In genomic region chr10:12534824-12535223, GRCh38 we compare ENCODE assay signal across 11 cellular contexts.
DNase-seq lines count a peak whose midpoint lies in the region; ATAC-seq, FAIRE-seq and TF ChIP-seq lines count a peak whose summit lies in the region.
"Had no signal": no experiment of that assay in that cellular context is flagged by ENCODE, and none has a peak within 500 bp of the region (broad histone marks: within the 10 kb centered on the region; RNA-seq: fewer than 3 reads in every experiment).

No MANE protein-coding gene starts in this region.

- 7% methylated on average over 9 of the region's 9 CpGs for WGBS in K562 (ENCODE audit: insufficient coverage, low coverage, missing lambda C conversion rate)
- 75% methylated on average over 9 of the region's 9 CpGs for WGBS in right cardiac atrium

- BruUV-seq in K562 (replicated peaks; lab: Mats Ljungman, UMichigan): no TSS peak

- peak; percentile 32 to 46 for DNase-seq in activated T-cell treated with anti-CD3 and anti-CD28 coated beads, Interleukin-2, amount 50 U/mL, for 48 hours
- DNase-seq in activated T-cell treated with anti-CD3 and anti-CD28 coated beads, Interleukin-2, amount 50 U/mL, for 4 hours: no peak
- DNase-seq in K562 (ENCODE audit: extremely low read depth in 1 of 4, low spot score in 3 of 4) (peak in 2 of 4 experiments; percentile 20 to 40), foreskin keratinocyte (no peak), right cardiac atrium (no peak)
- peak; percentile 48 for DNase-seq in stimulated activated CD8-positive, alpha-beta memory T cell treated with anti-CD3 and anti-CD28 coated beads, Interleukin-4, amount 100 ng/mL, for 48 hours
- DNase-seq: GOT3 had no signal

- H3K4me1 ChIP-seq in K562 (replicated peaks in 1 of 2; ENCODE audit: control insufficient read depth in 2 of 2, insufficient read depth in 2 of 2, low read length in 2 of 2) (no peaks in the 10 kb centered on the region), foreskin keratinocyte (no peaks in the 10 kb centered on the region), right cardiac atrium (ENCODE audit: control insufficient read depth, insufficient read depth, low read length) (peaks cover 9% of the 10 kb centered on the region)
- H3K4me1 ChIP-seq: parathyroid adenoma had no signal

- H3K27me3 ChIP-seq in K562 (ENCODE audit: control insufficient read depth in 2 of 2, insufficient read depth in 2 of 2, low read length in 2 of 2) (peaks cover 12 to 48% of the 10 kb centered on the region in 2 experiments; a peak in 4 of 5 replicates), foreskin keratinocyte (no peaks in the 10 kb centered on the region), right cardiac atrium (ENCODE audit: control insufficient read depth, insufficient read depth) (no peaks in the 10 kb centered on the region)

- H3K4me3 ChIP-seq in K562 (no peak overlapping the region), right cardiac atrium (ENCODE audit: low read length) (no peak overlapping the region)

- in situ Hi-C loops in K562 (cut with MboI): no loop called here

- TF ChIP-seq POLR2A in K562 (conservative IDR thresholded peaks at IDR 0.05): no peak

- CTCF ChIA-PET in K562 (lab: Yijun Ruan, JAX; ENCODE audit: low intra/inter-chr PET ratio): no interaction called here

- POLR2A ChIA-PET in K562 (lab: Yijun Ruan, JAX): interaction anchor here (0.6 to 1.6 kb wide), 2 partner anchors 13 to 183 kb away, joined by 3 to 5 read pairs; no protein-coding TSS in a partner anchor

- intact Hi-C loops in K562 (cut with micrococcal nuclease): no loop called here
- intact Hi-C loops in right cardiac atrium (cut with DNase I): no loop called here

- TF ChIP-seq CTCF in K562 (IDR thresholded peaks at IDR 0.05 in 2 of 3, conservative IDR thresholded peaks at IDR 0.05 in 1 of 3; ENCODE audit: insufficient read depth in 2 of 3, low read depth in 1 of 3, low read length in 3 of 3) (no peak), foreskin keratinocyte (conservative IDR thresholded peaks at IDR 0.05) (no peak)

- H3K27ac ChIP-seq in KOPT-K1 (ENCODE audit: low read depth, low read length, poor library complexity, severe bottlenecking) (peak overlapping the region; percentile 20), K562 (ENCODE audit: extremely low read depth, low read depth, low read length) (no peak overlapping the region), foreskin keratinocyte (no peak overlapping the region), right cardiac atrium (ENCODE audit: low read length) (no peak overlapping the region)
- H3K27ac ChIP-seq: parathyroid adenoma had no signal

- H3K79me2 ChIP-seq in K562 (ENCODE audit: control insufficient read depth, insufficient read depth, low read length): no peaks in the 10 kb centered on the region
- H3K79me2 ChIP-seq: parathyroid adenoma had no signal

- no peak overlapping the region for H2AFZ ChIP-seq in K562 (ENCODE audit: low read depth, low read length)
- H2AFZ ChIP-seq: parathyroid adenoma had no signal

- H3K9ac ChIP-seq in K562 (ENCODE audit: insufficient read depth in 1 of 2, low read depth in 2 of 2, low read length in 2 of 2): no peak overlapping the region
- H3K9ac ChIP-seq: parathyroid adenoma had no signal

- TF ChIP-seq EP300 in K562 (IDR thresholded peaks at IDR 0.05; ENCODE audit: low read length): no peak

- H4K20me1 ChIP-seq in K562 (replicated peaks; ENCODE audit: control insufficient read depth, insufficient read depth, low read length): no peaks in the 10 kb centered on the region

- no peak for TF ChIP-seq RAD21 in K562 (CRISPR knock-in tag; conservative IDR thresholded peaks at IDR 0.05 in 1 of 2, IDR thresholded peaks at IDR 0.05 in 1 of 2)

- no peaks in the 10 kb centered on the region for H3K9me3 ChIP-seq in KOPT-K1 (ENCODE audit: insufficient read depth, low read length, poor library complexity, severe bottlenecking)
- no peaks in the 10 kb centered on the region for H3K9me3 ChIP-seq in K562 (replicated peaks; ENCODE audit: control insufficient read depth, insufficient read depth, low read depth, low read length)
- no peaks in the 10 kb centered on the region for H3K9me3 ChIP-seq in right cardiac atrium (ENCODE audit: control insufficient read depth, low read length)

- H3K4me2 ChIP-seq in K562 (ENCODE audit: insufficient read depth, low read length): 0 out of 2 replicates have a peak overlapping the region, but pooled peaks have one; percentile 7

- peaks cover 9% of the 10 kb centered on the region for H3K36me3 Mint-ChIP-seq in activated T-cell treated with anti-CD3 and anti-CD28 coated beads, Interleukin-2, amount 50 U/mL, for 4 hours (ENCODE audit: insufficient read depth)

- peaks cover 3% of the 10 kb centered on the region for H3K9me3 Mint-ChIP-seq in activated T-cell treated with anti-CD3 and anti-CD28 coated beads, Interleukin-2, amount 50 U/mL, for 4 hours

- H3K4me1 Mint-ChIP-seq in activated T-cell treated with anti-CD3 and anti-CD28 coated beads, Interleukin-2, amount 50 U/mL, for 4 hours (ENCODE audit: low read depth): peaks cover 14% of the 10 kb centered on the region

- FAIRE-seq in K562 (lab: Jason Lieb, UNC): no peak

- no peak overlapping the region for H3K4me3 Mint-ChIP-seq in activated T-cell treated with anti-CD3 and anti-CD28 coated beads, Interleukin-2, amount 50 U/mL, for 4 hours

- H3K36me3 ChIP-seq in KOPT-K1 (ENCODE audit: insufficient read depth, low read length) (no peaks in the 10 kb centered on the region), K562 (ENCODE audit: control insufficient read depth, insufficient read depth, low read length) (no peaks in the 10 kb centered on the region)

- ATAC-seq in activated T-cell treated with anti-CD3 and anti-CD28 coated beads, Interleukin-2, amount 50 U/mL, for 4 hours: no peak
- ATAC-seq in K562 (peak; percentile 73), foreskin keratinocyte (no peak), right cardiac atrium (no peak), HG02759 (IDR thresholded peaks at IDR 0.05; ENCODE audit: unreplicated experiment) (no peak)
- ATAC-seq: activated CD4-positive, CD25-positive, alpha-beta regulatory T cell treated with anti-CD3 and anti-CD28 coated beads, Interleukin-2, amount 50 U/mL, for 24 hours had no signal

- H3K27me3 Mint-ChIP-seq in activated T-cell treated with anti-CD3 and anti-CD28 coated beads, Interleukin-2, amount 50 U/mL, for 4 hours (ENCODE audit: low read depth): no peaks in the 10 kb centered on the region

- no peaks in the 10 kb centered on the region for H3K9me1 ChIP-seq in K562 (ENCODE audit: control insufficient read depth, insufficient read depth, low read length)

TF ChIP-seq in K562, 482 proteins besides CTCF, POLR2A, EP300 and RAD21 (continues in another document):
- TF ChIP-seq CREB1 (IDR thresholded peaks at IDR 0.05): no peak
- TF ChIP-seq CREB1 (CRISPR knock-in tag; IDR thresholded peaks at IDR 0.05): peak; percentile 50; the same call in 1 of the 2 replicates
- peak; percentile 46; the same call in 1 of the 2 replicates for TF ChIP-seq SMARCA5 (IDR thresholded peaks at IDR 0.05)
- peak; percentile 79 for TF ChIP-seq CREM (IDR thresholded peaks at IDR 0.05; ENCODE audit: low read depth)
- peak; percentile 67 for TF ChIP-seq JUND (IDR thresholded peaks at IDR 0.05; ENCODE audit: borderline replicate concordance, low read depth, low read length)
- TF ChIP-seq JUND (tag; IDR thresholded peaks at IDR 0.05; ENCODE audit: borderline replicate concordance, low read depth, low read length): peak; percentile 64; the same call in 2 of the 3 replicates
- no peak for TF ChIP-seq ATF1 (CRISPR knock-in tag; IDR thresholded peaks at IDR 0.05)
- peak; percentile 58 for TF ChIP-seq ATF1 (tag; IDR thresholded peaks at IDR 0.05)
- TF ChIP-seq ATF7 (IDR thresholded peaks at IDR 0.05): peak; percentile 83
- TF ChIP-seq ZMIZ1 (IDR thresholded peaks at IDR 0.05; ENCODE audit: low read depth in 2 of 2, low read length in 2 of 2): no peak
- TF ChIP-seq ID3 (CRISPR knock-in tag; IDR thresholded peaks at IDR 0.05): no peak
- TF ChIP-seq ID3 (tag; IDR thresholded peaks at IDR 0.05): no peak
- no peak for TF ChIP-seq PTBP1 (IDR thresholded peaks at IDR 0.05; ENCODE audit: low read depth, low read length)
- TF ChIP-seq RCOR1 (IDR thresholded peaks at IDR 0.05; ENCODE audit: borderline replicate concordance in 1 of 2, low read depth in 2 of 2, low read length in 2 of 2): peak in 1 of 2 experiments; percentile 4; a peak in 1 of 4 replicates
- no peak for TF ChIP-seq TARDBP (IDR thresholded peaks at IDR 0.05)

Comparison
In these comparisons a context has a peak if more than half of its experiments do, and no peak if none do; other contexts are left out.
1. DNase-seq: peak in activated T-cell treated with anti-CD3 and anti-CD28 coated beads, Interleukin-2, amount 50 U/mL, for 48 hours (2 of 2) and stimulated activated CD8-positive, alpha-beta memory T cell treated with anti-CD3 and anti-CD28 coated beads, Interleukin-4, amount 100 ng/mL, for 48 hours (single experiment); none in activated T-cell treated with anti-CD3 and anti-CD28 coated beads, Interleukin-2, amount 50 U/mL, for 4 hours (single experiment), foreskin keratinocyte (0 of 2) and right cardiac atrium (0 of 3).